Comparison of ENCODE assay signal across 25 cellular contexts in the genomic region with DNA sequence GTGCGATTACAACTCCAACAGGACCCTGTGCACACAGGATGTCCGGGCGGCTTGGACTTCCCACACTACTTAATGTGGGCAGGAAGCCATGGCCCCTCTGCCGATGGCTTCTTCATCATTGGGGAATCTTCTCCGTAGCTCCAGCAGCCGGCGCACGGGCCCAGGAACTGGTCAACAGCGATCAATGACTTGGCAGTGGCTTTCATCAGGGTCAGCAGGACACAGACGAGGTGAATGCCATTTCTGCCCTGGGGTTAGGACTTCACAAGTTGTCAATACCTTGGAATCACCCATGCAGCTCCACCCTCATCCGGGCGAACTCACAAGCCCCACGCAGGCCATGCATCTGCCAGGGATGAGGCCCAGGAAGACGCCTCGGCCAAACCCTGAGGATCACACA.
"Had no signal": no experiment of that assay in that cellular context is flagged by ENCODE, and none has a peak within 500 bp of the region (broad histone marks: within the 10 kb centered on the region; RNA-seq: fewer than 3 reads in every experiment).

No MANE protein-coding gene starts in this region.

- H3K27me3 ChIP-seq: ovary, tibial nerve, upper lobe of left lung, vagina had no signal

- ATAC-seq: heart left ventricle; left cardiac atrium; left lung; mucosa of descending colon; naive thymus-derived CD4-positive, alpha-beta T cell; natural killer cell treated with Interleukin-12 subunit alpha and Interleukin-12 subunit beta and Interleukin-15 and Interleukin-18, amount 100 ng/mL, for 72 hours; right cardiac atrium; stimulated activated memory B cell treated with anti-CD40 and anti-IgM and Interleukin-4, amounts not matched to agents 10 μg/mL and 1 μg/mL and 100 μg/mL, for 72 hours; stimulated activated naive CD8-positive, alpha-beta T cell treated with anti-CD3 and anti-CD28 coated beads, Interleukin-15, amount 100 ng/mL, for 72 hours had no signal

- H3K36me3 ChIP-seq: heart left ventricle, left lung, ovary, sigmoid colon, tibial nerve, upper lobe of left lung, vagina had no signal

- H3K4me3 ChIP-seq: heart left ventricle, left lung, mucosa of descending colon, ovary, sigmoid colon, tibial nerve, upper lobe of left lung, vagina had no signal

- H3K4me1 ChIP-seq: heart left ventricle, left lung, sigmoid colon, tibial nerve, upper lobe of left lung, vagina had no signal

- FAIRE-seq: small intestine had no signal

- H3K9me3 ChIP-seq: heart left ventricle, left lung, mucosa of descending colon, sigmoid colon, tibial nerve, upper lobe of left lung, vagina had no signal

- H3K27ac ChIP-seq: heart left ventricle, left lung, ovary, sigmoid colon, tibial nerve, upper lobe of left lung, vagina had no signal

- DNase-seq: hypothalamus; islet precursor cell; kidney glomerular epithelial cell; left cardiac atrium; left lung; midbrain; mucosa of descending colon; naive thymus-derived CD4-positive, alpha-beta T cell; ovary; right cardiac atrium; sigmoid colon; small intestine; stimulated activated CD4-positive, alpha-beta T cell treated with anti-CD3 and anti-CD28 coated beads, Interleukin-1b, Interleukin-23, amount 100 ng/mL, for 48 hours; stimulated activated CD4-positive, alpha-beta T cell treated with anti-CD3 and anti-CD28 coated beads, Interleukin-2, amount 100 ng/mL, for 48 hours; stimulated activated CD4-positive, alpha-beta T cell treated with anti-CD3 and anti-CD28 coated beads, Interleukin-4, amount 100 ng/mL, for 4 hours; stimulated activated CD8-positive, alpha-beta memory T cell treated with anti-CD3 and anti-CD28 coated beads, Interleukin-4, amount 100 ng/mL, for 48 hours; stimulated activated naive CD4-positive, alpha-beta T cell treated with Interleukin-2 at 50 U/mL for 16 hours; stimulated activated naive CD8-positive, alpha-beta T cell treated with anti-CD3 and anti-CD28 coated beads, Interleukin-15, amount 100 ng/mL, for 72 hours; substantia nigra had no signal
